ENCODE assay signal across 8 cellular contexts in the genomic region with DNA sequence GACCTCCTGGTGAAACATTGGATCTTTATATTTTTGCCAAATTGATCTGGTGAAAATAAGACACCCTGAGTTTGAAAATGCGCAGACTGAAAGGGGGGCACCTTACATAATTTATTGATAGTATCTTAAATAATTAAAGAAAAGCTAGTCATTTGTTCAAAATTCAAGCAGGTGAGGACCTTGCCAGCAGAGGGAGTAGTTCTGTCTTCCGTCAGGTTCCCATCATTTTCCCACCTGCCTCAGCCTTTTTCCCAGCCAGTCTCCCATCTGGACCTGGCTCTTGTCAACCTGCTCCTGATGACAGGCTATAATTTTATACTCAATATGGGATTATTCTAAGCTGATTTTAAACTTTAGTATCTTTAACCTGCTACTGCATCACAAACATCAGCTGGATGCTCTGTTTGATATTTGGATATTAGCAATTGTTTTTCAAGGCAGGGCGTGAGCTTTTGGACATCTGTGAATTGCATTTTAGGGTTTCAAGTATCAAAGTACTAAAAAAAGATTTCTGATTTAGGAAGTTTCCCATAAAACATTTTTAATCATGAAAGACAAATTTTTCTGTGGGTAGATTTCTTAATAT.
DNase-seq lines count a peak whose midpoint lies in the region; ATAC-seq and TF ChIP-seq lines count a peak whose summit lies in the region.

No MANE protein-coding gene starts in this region.

- H3K27ac ChIP-seq in VCaP, result no peak overlapping the region

- DNase-seq in GM03348 (ENCODE audit: low spot score), result peak; percentile 4
- DNase-seq in NCI-H1092 (lab: John Stamatoyannopoulos, UW), result peak; percentile 33
- peak; percentile 54 for DNase-seq in kidney tubule cell (ENCODE audit: low spot score)
- no peak for DNase-seq in mesenteric fat pad (ENCODE audit: low spot score)

- ATAC-seq in HG03460 (IDR thresholded peaks at IDR 0.05; ENCODE audit: unreplicated experiment) (no peak), GM21515 (IDR thresholded peaks at IDR 0.05; ENCODE audit: unreplicated experiment) (no peak), HG02884 (IDR thresholded peaks at IDR 0.05; ENCODE audit: unreplicated experiment) (no peak)

- peak; percentile 85 for TF ChIP-seq CTCF in VCaP (conservative IDR thresholded peaks at IDR 0.05)
